1 cellular context compared by ENCODE assay signal in genomic region chr15:50424066-50424890, GRCh38.
TF ChIP-seq lines count a peak whose summit lies in the region.

TSS of gene USP8 (plus strand) at chr15:50424405. CDS start at chr15:50439074, 14,669 bp downstream.

TF ChIP-seq in HepG2, 621 proteins besides CTCF, POLR2A, EP300 and RAD21 (continued from another document):
- TF ChIP-seq PRDM4 (CRISPR knock-in tag; IDR thresholded peaks at IDR 0.05; ENCODE audit: borderline replicate concordance) (no peak), THAP9 (CRISPR knock-in tag; IDR thresholded peaks at IDR 0.05; ENCODE audit: borderline replicate concordance) (peak; percentile 69; the same call in 1 of the 2 replicates), ATF1 (CRISPR knock-in tag; IDR thresholded peaks at IDR 0.05) (peak; percentile 97), ZNF260 (CRISPR knock-in tag; IDR thresholded peaks at IDR 0.05; ENCODE audit: borderline replicate concordance, low read depth) (no peak), NR2F1 (CRISPR knock-in tag; IDR thresholded peaks at IDR 0.05) (no peak)
- TF ChIP-seq, protein P1, sequence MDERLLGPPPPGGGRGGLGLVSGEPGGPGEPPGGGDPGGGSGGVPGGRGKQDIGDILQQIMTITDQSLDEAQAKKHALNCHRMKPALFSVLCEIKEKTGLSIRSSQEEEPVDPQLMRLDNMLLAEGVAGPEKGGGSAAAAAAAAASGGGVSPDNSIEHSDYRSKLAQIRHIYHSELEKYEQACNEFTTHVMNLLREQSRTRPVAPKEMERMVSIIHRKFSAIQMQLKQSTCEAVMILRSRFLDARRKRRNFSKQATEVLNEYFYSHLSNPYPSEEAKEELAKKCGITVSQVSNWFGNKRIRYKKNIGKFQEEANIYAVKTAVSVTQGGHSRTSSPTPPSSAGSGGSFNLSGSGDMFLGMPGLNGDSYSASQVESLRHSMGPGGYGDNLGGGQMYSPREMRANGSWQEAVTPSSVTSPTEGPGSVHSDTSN (CRISPR knock-in tag; IDR thresholded peaks at IDR 0.05): no peak
